ENCODE assay signal across 21 cellular contexts in the genomic region with DNA sequence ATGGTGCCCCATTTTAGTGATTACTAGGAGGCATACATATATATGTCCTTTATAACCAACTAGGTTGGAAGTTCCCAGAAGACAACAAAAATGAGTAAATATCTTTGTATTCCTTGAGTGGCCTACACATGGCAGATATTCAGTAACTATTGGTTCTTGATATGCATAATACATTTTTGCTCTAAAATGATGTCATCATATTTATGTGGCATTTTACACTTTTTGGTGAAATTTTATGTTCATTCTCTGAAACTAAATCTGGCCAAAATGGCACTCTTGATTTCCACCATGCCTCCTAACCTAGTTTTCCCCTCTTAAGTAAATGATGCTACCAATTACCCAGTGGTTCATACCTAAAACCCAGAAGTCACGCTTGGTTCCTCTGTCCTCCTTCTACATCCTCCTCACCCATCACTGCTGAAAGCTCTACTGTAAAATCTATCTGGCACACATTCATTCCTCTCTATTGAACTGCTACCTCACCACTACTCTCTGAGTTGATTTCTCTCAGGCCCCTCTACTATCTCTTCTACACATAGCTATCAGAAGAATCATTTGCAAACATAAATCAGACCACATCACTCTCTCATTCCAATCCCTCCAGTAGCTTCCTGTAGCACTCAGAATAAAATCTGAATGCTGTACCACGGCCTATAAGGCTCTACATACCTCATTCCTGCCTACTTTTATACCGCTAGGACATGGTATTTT.
"Had no signal": no experiment of that assay in that cellular context is flagged by ENCODE, and none has a peak within 500 bp of the region (broad histone marks: within the 10 kb centered on the region; RNA-seq: fewer than 3 reads in every experiment).

No MANE protein-coding gene starts in this region.

- H3K9me3 ChIP-seq: esophagus squamous epithelium, gastroesophageal sphincter, left ventricle myocardium inferior, lower lobe of right lung, sigmoid colon, suprapubic skin, thyroid gland had no signal

- H3K4me1 Mint-ChIP-seq: immature natural killer cell, nephron progenitor cell had no signal

- H3K4me3 Mint-ChIP-seq: effector memory CD8-positive, alpha-beta T cell; immature natural killer cell; naive thymus-derived CD4-positive, alpha-beta T cell; nephron progenitor cell; type B pancreatic cell had no signal

- H3K27ac Mint-ChIP-seq: effector memory CD8-positive, alpha-beta T cell; nephron progenitor cell; type B pancreatic cell had no signal

- H3K36me3 ChIP-seq: thyroid gland had no signal

- DNase-seq: effector memory CD8-positive, alpha-beta T cell; esophagus squamous epithelium; glutamatergic neuron; immature natural killer cell; kidney; left cardiac atrium; left ventricle myocardium inferior; lower lobe of right lung; mesendoderm; naive thymus-derived CD4-positive, alpha-beta T cell; nephron progenitor cell; posterior cingulate gyrus; sigmoid colon; stimulated activated CD4-positive, alpha-beta T cell treated with anti-CD3 and anti-CD28 coated beads, Interleukin-2, amount 100 ng/mL, for 24 hours; stimulated activated CD4-positive, alpha-beta T cell treated with anti-CD3 and anti-CD28 coated beads, Interleukin-4, amount 100 ng/mL, for 4 hours; stimulated activated naive CD4-positive, alpha-beta T cell; thyroid gland had no signal

- H3K4me3 ChIP-seq: esophagus squamous epithelium, gastroesophageal sphincter, left ventricle myocardium inferior, lower lobe of right lung, sigmoid colon, skin epidermis, suprapubic skin, thyroid gland had no signal

- ATAC-seq: effector memory CD8-positive, alpha-beta T cell; gastroesophageal sphincter; left cardiac atrium; naive thymus-derived CD4-positive, alpha-beta T cell had no signal

- H3K27me3 Mint-ChIP-seq: effector memory CD8-positive, alpha-beta T cell; naive thymus-derived CD4-positive, alpha-beta T cell; type B pancreatic cell had no signal

- H3K27ac ChIP-seq: esophagus squamous epithelium, gastroesophageal sphincter, left ventricle myocardium inferior, lower lobe of right lung, sigmoid colon, skin epidermis, suprapubic skin, thyroid gland had no signal

- H3K9me3 Mint-ChIP-seq: effector memory CD8-positive, alpha-beta T cell; immature natural killer cell; nephron progenitor cell; type B pancreatic cell had no signal

- H3K4me1 ChIP-seq: esophagus squamous epithelium, gastroesophageal sphincter, left ventricle myocardium inferior, lower lobe of right lung, sigmoid colon, suprapubic skin, thyroid gland had no signal
